Comparison of ENCODE assay signal across 18 cellular contexts in the genomic region with DNA sequence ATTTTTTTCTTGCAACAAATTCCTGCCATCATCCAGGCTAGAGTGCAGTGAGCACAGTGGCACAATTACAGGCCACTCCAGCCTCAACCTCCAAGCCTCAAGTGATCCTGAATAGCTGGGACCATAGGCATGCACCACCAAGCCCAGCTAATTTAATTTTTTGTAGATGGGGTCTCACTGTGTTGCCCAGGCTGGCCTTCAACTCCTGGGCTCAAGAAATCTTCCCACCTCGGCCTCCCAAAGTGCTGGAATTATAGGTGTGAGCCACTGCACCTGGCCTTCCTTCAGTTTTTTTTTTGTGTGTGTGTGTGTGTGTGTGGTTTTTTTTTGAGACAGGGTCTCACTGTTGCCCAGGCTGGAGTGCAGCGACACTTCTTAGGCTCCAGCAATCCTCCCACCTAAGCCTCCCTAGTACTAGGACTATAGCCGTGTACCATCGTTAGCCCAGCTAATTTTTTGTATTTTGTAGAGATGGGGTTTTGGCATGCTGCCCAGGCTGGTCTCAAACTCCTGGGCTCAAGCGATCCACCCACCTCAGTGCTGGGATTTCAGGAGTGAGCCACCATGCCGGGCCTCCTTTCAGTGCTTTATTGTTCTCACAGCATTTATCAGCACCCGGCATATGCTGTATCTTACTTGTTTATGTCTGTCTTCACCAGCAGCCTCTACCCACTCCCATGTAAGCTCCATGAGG.
DNase-seq lines count a peak whose midpoint lies in the region; ATAC-seq lines count a peak whose summit lies in the region.
"Had no signal": no experiment of that assay in that cellular context is flagged by ENCODE, and none has a peak within 500 bp of the region (broad histone marks: within the 10 kb centered on the region; RNA-seq: fewer than 3 reads in every experiment).

No MANE protein-coding gene starts in this region.

- peak overlapping the region; percentile 68 for H3K27ac ChIP-seq in caudate nucleus (ENCODE audit: low read depth, low read length)
- H3K27ac ChIP-seq: parathyroid adenoma, transverse colon had no signal

- peak; percentile 7 for DNase-seq in NCI-H2107 treated with DMSO at 0.1 percent for 48 hours (lab: John Stamatoyannopoulos, UW; ENCODE audit: unreplicated experiment)
- DNase-seq in NCI-H2107 (lab: John Stamatoyannopoulos, UW): no peak
- DNase-seq in NCI-H2171 treated with DMSO at 0.1 percent for 48 hours (lab: John Stamatoyannopoulos, UW): peak; percentile 43
- no peak for DNase-seq in caudate nucleus (lab: John Stamatoyannopoulos, UW)
- DNase-seq in AML-193 (lab: John Stamatoyannopoulos, UW): no peak
- DNase-seq in NCI-H774 (lab: John Stamatoyannopoulos, UW): no peak
- DNase-seq: activated CD4-positive, alpha-beta memory T cell treated with anti-CD3 and anti-CD28 coated beads for 36 hours; activated T-cell treated with anti-CD3 and anti-CD28 coated beads, Interleukin-2, amount 50 U/mL, for 1 hour; erythroblast; H7; left ventricle myocardium superior; NCI-H1417 treated with DMSO at 0.1 percent for 48 hours; stimulated activated CD4-positive, alpha-beta T cell treated with anti-CD3 and anti-CD28 coated beads, Interleukin-4, amount 100 ng/mL, for 4 hours; transverse colon had no signal

- H3K27ac Mint-ChIP-seq in stimulated activated memory B cell treated with anti-CD40 and anti-IgM and Interleukin-4, amounts not matched to agents 10 μg/mL and 1 μg/mL and 100 μg/mL, for 72 hours: peak overlapping the region; percentile 25
- H3K27ac Mint-ChIP-seq: activated CD4-positive, alpha-beta memory T cell treated with anti-CD3 and anti-CD28 coated beads for 36 hours had no signal

- H3K36me3 Mint-ChIP-seq in stimulated activated memory B cell treated with anti-CD40 and anti-IgM and Interleukin-4, amounts not matched to agents 10 μg/mL and 1 μg/mL and 100 μg/mL, for 72 hours: peaks cover 12% of the 10 kb centered on the region

- H3K9me3 Mint-ChIP-seq in stimulated activated memory B cell treated with anti-CD40 and anti-IgM and Interleukin-4, amounts not matched to agents 10 μg/mL and 1 μg/mL and 100 μg/mL, for 72 hours: no peaks in the 10 kb centered on the region
- H3K9me3 Mint-ChIP-seq: activated CD4-positive, alpha-beta memory T cell treated with anti-CD3 and anti-CD28 coated beads for 36 hours had no signal

- no peak for ATAC-seq in stimulated activated memory B cell treated with anti-CD40 and anti-IgM and Interleukin-4, amounts not matched to agents 10 μg/mL and 1 μg/mL and 100 μg/mL, for 72 hours
- ATAC-seq in GM19324 (IDR thresholded peaks at IDR 0.05; ENCODE audit: low FRiP score, unreplicated experiment): no peak
- ATAC-seq: left ventricle myocardium superior had no signal

- H3K4me1 Mint-ChIP-seq in stimulated activated memory B cell treated with anti-CD40 and anti-IgM and Interleukin-4, amounts not matched to agents 10 μg/mL and 1 μg/mL and 100 μg/mL, for 72 hours: peaks cover 11% of the 10 kb centered on the region

- no peaks in the 10 kb centered on the region for H3K27me3 Mint-ChIP-seq in stimulated activated memory B cell treated with anti-CD40 and anti-IgM and Interleukin-4, amounts not matched to agents 10 μg/mL and 1 μg/mL and 100 μg/mL, for 72 hours
- H3K27me3 Mint-ChIP-seq: activated CD4-positive, alpha-beta memory T cell treated with anti-CD3 and anti-CD28 coated beads for 36 hours; activated naive CD8-positive, alpha-beta T cell had no signal

- H3K4me3 Mint-ChIP-seq in stimulated activated memory B cell treated with anti-CD40 and anti-IgM and Interleukin-4, amounts not matched to agents 10 μg/mL and 1 μg/mL and 100 μg/mL, for 72 hours: no peak overlapping the region
- H3K4me3 Mint-ChIP-seq: activated CD4-positive, alpha-beta memory T cell treated with anti-CD3 and anti-CD28 coated beads for 36 hours; activated naive CD8-positive, alpha-beta T cell had no signal

Comparison
In these comparisons a context has a peak if more than half of its experiments do, and no peak if none do; other contexts are left out.
1. DNase-seq: peak in NCI-H2107 treated with DMSO at 0.1 percent for 48 hours (single experiment) and NCI-H2171 treated with DMSO at 0.1 percent for 48 hours (single experiment); none in NCI-H2107 (single experiment), caudate nucleus (0 of 61), AML-193 (0 of 2) and NCI-H774 (single experiment).